ENCODE assay signal across 1 cellular context in genomic region chr5:133962801-133963476, GRCh38.
TF ChIP-seq lines count a peak whose summit lies in the region.

No MANE protein-coding gene starts in this region.

TF ChIP-seq in endothelial cell of umbilical vein, 7 proteins besides CTCF, POLR2A, EP300 and RAD21:
- no peak for TF ChIP-seq GATA2 (IDR thresholded peaks at IDR 0.05; ENCODE audit: insufficient read depth, insufficient read length, low read depth, low read length)
- no peak for TF ChIP-seq EZH2 (IDR thresholded peaks at IDR 0.05; ENCODE audit: borderline replicate concordance, low read depth, low read length, severe bottlenecking)
- peak; percentile 23 for TF ChIP-seq JUN (IDR thresholded peaks at IDR 0.05; ENCODE audit: borderline replicate concordance, insufficient read depth, insufficient read length, low read depth)
